11 cellular contexts compared by ENCODE assay signal in the genomic region with DNA sequence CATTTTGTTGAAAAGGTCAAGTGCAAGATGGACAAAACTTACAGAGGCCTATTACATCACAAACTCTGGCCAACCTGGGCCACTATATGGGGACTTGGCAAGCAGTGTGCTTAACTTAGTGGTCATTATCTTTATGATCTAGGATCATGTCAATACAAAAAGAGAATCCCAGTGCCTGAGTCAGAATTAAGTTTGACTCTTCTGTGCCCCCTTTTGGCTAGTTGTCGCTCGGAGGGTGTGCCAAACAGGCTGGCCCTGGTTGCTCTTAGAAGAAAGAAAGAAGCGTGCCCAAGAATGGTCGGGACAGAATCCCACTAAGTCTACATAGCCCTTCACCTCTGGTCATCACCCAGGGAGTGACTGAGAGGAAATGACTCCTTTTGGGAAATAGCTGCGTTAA.
DNase-seq lines count a peak whose midpoint lies in the region; ATAC-seq and TF ChIP-seq lines count a peak whose summit lies in the region.
"Had no signal": no experiment of that assay in that cellular context is flagged by ENCODE, and none has a peak within 500 bp of the region (broad histone marks: within the 10 kb centered on the region; RNA-seq: fewer than 3 reads in every experiment).

No MANE protein-coding gene starts in this region.

- H3K9me3 ChIP-seq in Panc1 (ENCODE audit: control insufficient read depth, insufficient read depth, low read depth, low read length) = no peaks in the 10 kb centered on the region
- H3K9me3 ChIP-seq in testis = no peaks in the 10 kb centered on the region
- H3K9me3 ChIP-seq: suprapubic skin had no signal

- H3K4me3 ChIP-seq in Panc1 (ENCODE audit: low read depth in 2 of 2, low read length in 2 of 2) (no peak overlapping the region), testis (no peak overlapping the region)
- H3K4me3 ChIP-seq: suprapubic skin had no signal

- intact Hi-C loops in Panc1 (cut with micrococcal nuclease; ENCODE audit: unreplicated experiment) (no loop called here), testis (cut with DNase I; ENCODE audit: low total_unique reads) (no loop called here)

- CTCF ChIA-PET in Panc1 (lab: Charles Lee) = no interaction called here

- ATAC-seq in Panc1 = no peak
- ATAC-seq in HG03521 (IDR thresholded peaks at IDR 0.05; ENCODE audit: unreplicated experiment) = no peak

- no peak overlapping the region for H3K27ac ChIP-seq in Panc1 (ENCODE audit: low read length)
- H3K27ac ChIP-seq in testis = no peak overlapping the region
- H3K27ac ChIP-seq: suprapubic skin had no signal

- no peak overlapping the region for H3K4me3 Mint-ChIP-seq in activated naive CD8-positive, alpha-beta T cell treated with anti-CD3 and anti-CD28 coated beads for 36 hours
- H3K4me3 Mint-ChIP-seq: nephron had no signal

- in situ Hi-C loops in Panc1 (cut with HindIII; ENCODE audit: low pct_unique_long_range_greater_than_20kb, low sequenced_read_pairs) = no loop called here

- H3K4me1 ChIP-seq in Panc1 (ENCODE audit: control insufficient read depth, insufficient read depth, low read length) (no peaks in the 10 kb centered on the region), testis (no peaks in the 10 kb centered on the region)
- H3K4me1 ChIP-seq: suprapubic skin had no signal

- no peak for TF ChIP-seq POLR2A in testis (IDR thresholded peaks at IDR 0.05)

- POLR2A ChIA-PET in Panc1 (lab: Charles Lee) = no interaction called here

- 67 to 85% methylated on average over 5 of the region's 5 CpGs for WGBS in testis, 2 donors

- H3K36me3 ChIP-seq in Panc1 (ENCODE audit: control insufficient read depth, insufficient read depth, low read length) = no peaks in the 10 kb centered on the region
- H3K36me3 ChIP-seq in testis (ENCODE audit: low read depth, missing control alignments) = no peaks in the 10 kb centered on the region
- H3K36me3 ChIP-seq: suprapubic skin had no signal

- no peaks in the 10 kb centered on the region for H3K9me3 Mint-ChIP-seq in activated naive CD8-positive, alpha-beta T cell treated with anti-CD3 and anti-CD28 coated beads for 36 hours

- H3K27me3 ChIP-seq in Panc1 (ENCODE audit: control insufficient read depth, insufficient read depth, low read length) = no peaks in the 10 kb centered on the region
- H3K27me3 ChIP-seq in testis = no peaks in the 10 kb centered on the region
- H3K27me3 ChIP-seq: suprapubic skin had no signal

- no TSS peak for BruUV-seq in Panc1 (replicated peaks; lab: Mats Ljungman, UMichigan)

- no peak overlapping the region for H3K27ac Mint-ChIP-seq in activated naive CD8-positive, alpha-beta T cell treated with anti-CD3 and anti-CD28 coated beads for 36 hours
- H3K27ac Mint-ChIP-seq: nephron had no signal

- peaks cover 4% of the 10 kb centered on the region for H3K4me1 Mint-ChIP-seq in activated naive CD8-positive, alpha-beta T cell treated with anti-CD3 and anti-CD28 coated beads for 36 hours

- TF ChIP-seq CTCF in GM12872 (IDR thresholded peaks at IDR 0.05; ENCODE audit: insufficient read depth, low read depth, low read length) (peak; percentile 28; the same call in 2 of the 3 replicates), Panc1 (IDR thresholded peaks at IDR 0.05) (peak; percentile 36; the same call in 1 of the 2 replicates), testis (IDR thresholded peaks at IDR 0.05) (no peak)

- no peaks in the 10 kb centered on the region for H3K36me3 Mint-ChIP-seq in activated naive CD8-positive, alpha-beta T cell treated with anti-CD3 and anti-CD28 coated beads for 36 hours

- DNase-seq in Panc1 (ENCODE audit: low read depth, low spot score) (no peak), testis (no peak), inferior parietal cortex (ENCODE audit: extremely low spot score) (no peak), NCI-H1436 (lab: John Stamatoyannopoulos, UW) (no peak)
- peak; percentile 8 for DNase-seq in activated naive CD8-positive, alpha-beta T cell treated with anti-CD3 and anti-CD28 coated beads for 36 hours
- DNase-seq in stimulated activated CD4-positive, alpha-beta T cell treated with anti-CD3 and anti-CD28 coated beads, Interleukin-1b, Interleukin-23, amount 100 ng/mL, for 4 hours (ENCODE audit: low read depth in 2 of 2) = peak; percentile 11 to 34
- DNase-seq: effector CD4-positive, alpha-beta T cell had no signal

- H3K27me3 Mint-ChIP-seq in activated naive CD8-positive, alpha-beta T cell treated with anti-CD3 and anti-CD28 coated beads for 36 hours = no peaks in the 10 kb centered on the region

Comparison
In these comparisons a context has a peak if more than half of its experiments do, and no peak if none do; other contexts are left out.
1. CTCF ChIP-seq: peak in GM12872 (single experiment) and Panc1 (single experiment); none in testis (0 of 3).
2. DNase-seq: peak in activated naive CD8-positive, alpha-beta T cell treated with anti-CD3 and anti-CD28 coated beads for 36 hours (single experiment) and stimulated activated CD4-positive, alpha-beta T cell treated with anti-CD3 and anti-CD28 coated beads, Interleukin-1b, Interleukin-23, amount 100 ng/mL, for 4 hours (2 of 2); none in Panc1 (single experiment), testis (single experiment), inferior parietal cortex (single experiment) and NCI-H1436 (single experiment).